23 cellular contexts compared by ENCODE assay signal in the genomic region with DNA sequence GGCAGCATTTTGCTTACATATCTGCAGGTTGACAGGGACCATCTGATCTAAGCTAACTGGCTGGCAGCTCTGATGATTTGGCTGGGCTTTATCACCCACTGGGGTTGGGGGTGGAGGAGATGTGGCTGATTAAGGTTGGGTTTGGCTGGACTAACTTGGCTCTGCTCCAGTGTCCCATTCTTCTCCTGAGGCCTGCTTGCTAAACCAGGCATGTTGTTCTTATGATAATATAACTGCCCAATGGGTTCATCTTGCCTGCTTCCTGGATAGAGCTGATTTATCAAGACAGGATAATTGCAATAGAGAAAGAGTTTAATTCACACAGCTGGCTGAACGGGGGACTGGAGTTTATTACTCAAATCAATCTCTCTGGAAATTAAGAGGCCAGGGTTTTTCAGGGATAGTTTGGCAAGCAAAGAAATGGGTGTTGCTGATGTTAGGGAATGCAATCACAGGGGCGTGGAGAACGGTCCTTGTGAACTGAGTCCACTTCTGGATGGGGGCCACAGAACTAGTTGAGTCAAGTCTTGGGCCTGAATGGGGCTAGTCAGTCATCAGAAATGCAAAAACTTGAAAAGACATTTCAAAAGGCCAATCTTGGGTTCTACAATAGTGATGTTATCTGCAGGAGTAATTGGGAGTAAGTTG.
A peak's percentile ranks its signal among the peaks of the same experiment; 100 is the strongest.
DNase-seq lines count a peak whose midpoint lies in the region; ATAC-seq, FAIRE-seq and TF ChIP-seq lines count a peak whose summit lies in the region.
"Had no signal": no experiment of that assay in that cellular context is flagged by ENCODE, and none has a peak within 500 bp of the region (broad histone marks: within the 10 kb centered on the region; RNA-seq: fewer than 3 reads in every experiment).

No MANE protein-coding gene starts in this region.

- no peak for TF ChIP-seq POLR2A in GM12891 (IDR thresholded peaks at IDR 0.05; ENCODE audit: low read depth, low read length)

- no peaks in the 10 kb centered on the region for H3K27me3 Mint-ChIP-seq in stimulated activated naive CD8-positive, alpha-beta T cell treated with anti-CD3 and anti-CD28 coated beads, Interleukin-15, amount 100 ng/mL, for 72 hours
- H3K27me3 Mint-ChIP-seq: activated CD8-positive, alpha-beta memory T cell treated with anti-CD3 and anti-CD28 coated beads, Interleukin-2, amount 10 ng/mL, durations not matched to agents 7 days and 5 days; effector memory CD8-positive, alpha-beta T cell had no signal

- H3K36me3 ChIP-seq in BE2C = no peaks in the 10 kb centered on the region

- peak; percentile 83 for DNase-seq in BE2C
- peak; percentile 14 for DNase-seq in NCI-H1105 (lab: John Stamatoyannopoulos, UW)
- DNase-seq in NCI-H748 (lab: John Stamatoyannopoulos, UW; ENCODE audit: unreplicated experiment) = peak; percentile 97
- peak; percentile 34 for DNase-seq in astrocyte of the hippocampus (ENCODE audit: low read depth, low spot score)
- DNase-seq in activated CD4-positive, alpha-beta T cell treated with anti-CD3 and anti-CD28 coated beads for 4 hours = no peak
- DNase-seq in stimulated activated naive CD8-positive, alpha-beta T cell treated with anti-CD3 and anti-CD28 coated beads, Interleukin-15, amount 100 ng/mL, for 72 hours = no peak
- no peak for DNase-seq in GM12891 (ENCODE audit: insufficient read length, low spot score)
- DNase-seq: activated CD4-positive, alpha-beta T cell treated with anti-CD3 and anti-CD28 coated beads for 48 hours; activated CD8-positive, alpha-beta memory T cell treated with anti-CD3 and anti-CD28 coated beads, Interleukin-2, amount 10 ng/mL, durations not matched to agents 7 days and 5 days; activated naive CD8-positive, alpha-beta T cell treated with anti-CD3 and anti-CD28 coated beads for 36 hours; C1 segment of cervical spinal cord; effector memory CD8-positive, alpha-beta T cell; KBM-7; midbrain; NCI-H226; nephron progenitor cell; RPMI8226; SW 1271 had no signal

- H3K4me1 Mint-ChIP-seq in stimulated activated naive CD8-positive, alpha-beta T cell treated with anti-CD3 and anti-CD28 coated beads, Interleukin-15, amount 100 ng/mL, for 72 hours = no peaks in the 10 kb centered on the region
- H3K4me1 Mint-ChIP-seq: activated CD8-positive, alpha-beta memory T cell treated with anti-CD3 and anti-CD28 coated beads, Interleukin-2, amount 10 ng/mL, durations not matched to agents 7 days and 5 days; activated naive CD8-positive, alpha-beta T cell treated with anti-CD3 and anti-CD28 coated beads for 36 hours; nephron progenitor cell had no signal

- no peaks in the 10 kb centered on the region for H3K27me3 ChIP-seq in BE2C

- peak overlapping the region; percentile 3; the same call in 1 of the 2 replicates for H3K4me3 ChIP-seq in BE2C (ENCODE audit: low read depth, low read length)

- H3K9me3 Mint-ChIP-seq in stimulated activated naive CD8-positive, alpha-beta T cell treated with anti-CD3 and anti-CD28 coated beads, Interleukin-15, amount 100 ng/mL, for 72 hours = peaks cover 0 to 9% of the 10 kb centered on the region in 2 donors
- H3K9me3 Mint-ChIP-seq: activated T-helper 1 cell treated with anti-CD3 and anti-CD28 coated beads, Interleukin-12 subunit alpha, Interleukin-12 subunit beta, Interleukin-2, Interleukin-4 antibody, amounts not matched to agents 30 ng/mL and 10 ng/mL and 1 ng/mL, durations not matched to agents 14 hours and 24 hours and 36 hours; nephron progenitor cell had no signal

- H3K4me1 ChIP-seq in BE2C = peaks cover 20% of the 10 kb centered on the region
- H3K4me1 ChIP-seq: parathyroid adenoma had no signal

- no peak overlapping the region for H3K4me3 Mint-ChIP-seq in stimulated activated naive CD8-positive, alpha-beta T cell treated with anti-CD3 and anti-CD28 coated beads, Interleukin-15, amount 100 ng/mL, for 72 hours
- H3K4me3 Mint-ChIP-seq: activated CD8-positive, alpha-beta memory T cell treated with anti-CD3 and anti-CD28 coated beads, Interleukin-2, amount 10 ng/mL, durations not matched to agents 7 days and 5 days; activated naive CD8-positive, alpha-beta T cell treated with anti-CD3 and anti-CD28 coated beads for 36 hours; activated T-helper 1 cell treated with anti-CD3 and anti-CD28 coated beads, Interleukin-12 subunit alpha, Interleukin-12 subunit beta, Interleukin-2, Interleukin-4 antibody, amounts not matched to agents 30 ng/mL and 10 ng/mL and 1 ng/mL, durations not matched to agents 14 hours and 24 hours and 36 hours; effector memory CD8-positive, alpha-beta T cell; nephron progenitor cell had no signal

- FAIRE-seq in GM12891 (lab: Jason Lieb, UNC) = no peak
- FAIRE-seq: D721Med had no signal

- H3K9me3 ChIP-seq in BE2C = no peaks in the 10 kb centered on the region

- TF ChIP-seq CTCF in BE2C (IDR thresholded peaks at IDR 0.05; ENCODE audit: low read depth, low read length) = no peak

- ATAC-seq in HG03139 (IDR thresholded peaks at IDR 0.05; ENCODE audit: unreplicated experiment) = no peak
- ATAC-seq in stimulated activated naive CD8-positive, alpha-beta T cell treated with anti-CD3 and anti-CD28 coated beads, Interleukin-15, amount 100 ng/mL, for 72 hours = no peak
- ATAC-seq: activated CD8-positive, alpha-beta memory T cell treated with anti-CD3 and anti-CD28 coated beads, Interleukin-2, amount 10 ng/mL, durations not matched to agents 7 days and 5 days; effector memory CD8-positive, alpha-beta T cell; left lobe of liver had no signal

- no peak overlapping the region for H3K27ac Mint-ChIP-seq in stimulated activated naive CD8-positive, alpha-beta T cell treated with anti-CD3 and anti-CD28 coated beads, Interleukin-15, amount 100 ng/mL, for 72 hours
- H3K27ac Mint-ChIP-seq: activated CD8-positive, alpha-beta memory T cell treated with anti-CD3 and anti-CD28 coated beads, Interleukin-2, amount 10 ng/mL, durations not matched to agents 7 days and 5 days; activated naive CD8-positive, alpha-beta T cell treated with anti-CD3 and anti-CD28 coated beads for 36 hours; activated T-helper 1 cell treated with anti-CD3 and anti-CD28 coated beads, Interleukin-12 subunit alpha, Interleukin-12 subunit beta, Interleukin-2, Interleukin-4 antibody, amounts not matched to agents 30 ng/mL and 10 ng/mL and 1 ng/mL, durations not matched to agents 14 hours and 24 hours and 36 hours; effector memory CD8-positive, alpha-beta T cell; nephron progenitor cell had no signal

TF ChIP-seq in GM12891, 5 proteins besides CTCF, POLR2A, EP300 and RAD21:
- no peak for TF ChIP-seq PAX5 (IDR thresholded peaks at IDR 0.05; ENCODE audit: insufficient read depth, low read length, severe bottlenecking)
- no peak for TF ChIP-seq POLR2AphosphoS5 (IDR thresholded peaks at IDR 0.05; ENCODE audit: low read depth, low read length)
- TF ChIP-seq POU2F2 (IDR thresholded peaks at IDR 0.05; ENCODE audit: low read depth, low read length) = no peak
- TF ChIP-seq TAF1 (IDR thresholded peaks at IDR 0.05; ENCODE audit: low read depth, low read length) = no peak
- TF ChIP-seq SPI1 (IDR thresholded peaks at IDR 0.05; ENCODE audit: low read depth, low read length) = no peak

Comparison
In these comparisons a context has a peak if more than half of its experiments do, and no peak if none do; other contexts are left out.
1. DNase-seq: peak in BE2C (single experiment), NCI-H1105 (single experiment), NCI-H748 (single experiment) and astrocyte of the hippocampus (single experiment); none in activated CD4-positive, alpha-beta T cell treated with anti-CD3 and anti-CD28 coated beads for 4 hours (0 of 2), stimulated activated naive CD8-positive, alpha-beta T cell treated with anti-CD3 and anti-CD28 coated beads, Interleukin-15, amount 100 ng/mL, for 72 hours (0 of 2) and GM12891 (single experiment).